In the genomic region with DNA sequence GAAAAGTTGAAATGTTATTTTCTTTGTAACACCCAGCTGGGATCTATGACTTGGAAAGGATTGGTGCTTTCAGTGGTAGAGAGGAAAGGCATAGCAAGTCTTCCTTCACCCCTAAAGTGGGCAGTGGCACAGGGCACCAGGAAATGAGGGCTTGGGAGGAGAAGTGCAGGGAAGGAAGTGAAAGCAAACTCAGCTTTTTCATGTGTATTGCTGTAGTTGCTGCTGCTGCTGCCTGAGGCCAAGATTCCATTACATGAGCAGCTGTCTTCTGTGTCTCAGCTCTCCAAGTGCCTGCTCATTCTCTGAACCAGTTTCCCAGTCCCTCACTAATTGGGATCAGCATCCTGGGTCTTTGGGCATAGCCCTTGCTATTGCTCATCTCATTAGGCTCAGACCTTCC, we compare ENCODE assay signal across 11 cellular contexts. TPM values are rescaled to one million over a fixed set of nuclear protein-coding genes. Genes with fewer than 3 reads are reported as not detected.
DNase-seq lines count a peak whose midpoint lies in the region; ATAC-seq, FAIRE-seq and TF ChIP-seq lines count a peak whose summit lies in the region.
"Had no signal": no experiment of that assay in that cellular context is flagged by ENCODE, and none has a peak within 500 bp of the region (broad histone marks: within the 10 kb centered on the region; RNA-seq: fewer than 3 reads in every experiment).

No MANE protein-coding gene starts in this region.

- no peak for TF ChIP-seq CTCF in endothelial cell of umbilical vein (IDR thresholded peaks at IDR 0.05; ENCODE audit: extremely low read depth in 1 of 2, insufficient read depth in 1 of 2, low read depth in 1 of 2, low read length in 2 of 2)

- no peaks in the 10 kb centered on the region for H3K9me1 ChIP-seq in endothelial cell of umbilical vein (replicated peaks; ENCODE audit: control insufficient read depth, extremely low read depth, insufficient read depth, low read length)

- no peak overlapping the region for H2AFZ ChIP-seq in endothelial cell of umbilical vein (ENCODE audit: low read depth, low read length)

- no peaks in the 10 kb centered on the region for H3K9me3 Mint-ChIP-seq in T-helper 1 cell treated with Interleukin-12 subunit alpha and Interleukin-12 subunit beta and Interleukin-4 antibody, amounts not matched to agents 30 μg/mL and 1 μg/mL, for 36 hours

- POLR2A ChIA-PET in endothelial cell of umbilical vein (lab: Charles Lee) = no interaction called here

- peaks cover 25% of the 10 kb centered on the region for H3K79me2 ChIP-seq in endothelial cell of umbilical vein (ENCODE audit: control insufficient read depth, insufficient read depth, low read length)

- CTCF ChIA-PET in endothelial cell of umbilical vein (lab: Charles Lee) = interaction anchor here (1.6 kb wide), 1 partner anchor 13 kb away, joined by 5 read pairs; no protein-coding TSS in a partner anchor

- peak overlapping the region; percentile 45 for H3K4me3 Mint-ChIP-seq in T-helper 1 cell treated with Interleukin-12 subunit alpha and Interleukin-12 subunit beta and Interleukin-4 antibody, amounts not matched to agents 30 μg/mL and 1 μg/mL, for 36 hours

- H3K9me3 ChIP-seq in endothelial cell of umbilical vein (replicated peaks; ENCODE audit: control insufficient read depth, insufficient read depth, low read length) = no peaks in the 10 kb centered on the region
- no peaks in the 10 kb centered on the region for H3K9me3 ChIP-seq in skeletal muscle satellite cell (replicated peaks; ENCODE audit: low read length)

- no TSS peak for BruUV-seq in endothelial cell of umbilical vein (replicated peaks; lab: Mats Ljungman, UMichigan)

- no peaks in the 10 kb centered on the region for H4K20me1 ChIP-seq in endothelial cell of umbilical vein (replicated peaks; ENCODE audit: control insufficient read depth, extremely low read depth, insufficient read depth, low read length)

- H3K27me3 ChIP-seq in endothelial cell of umbilical vein (ENCODE audit: control insufficient read depth in 2 of 2, insufficient read depth in 2 of 2, low read length in 2 of 2) (no peaks in the 10 kb centered on the region), skeletal muscle satellite cell (ENCODE audit: control insufficient read depth, insufficient read depth, low read length) (no peaks in the 10 kb centered on the region)

- no peak for TF ChIP-seq POLR2A in endothelial cell of umbilical vein (IDR thresholded peaks at IDR 0.05; ENCODE audit: low read depth, low read length)

- H3K36me3 Mint-ChIP-seq in T-helper 1 cell treated with Interleukin-12 subunit alpha and Interleukin-12 subunit beta and Interleukin-4 antibody, amounts not matched to agents 30 μg/mL and 1 μg/mL, for 36 hours (ENCODE audit: low read depth) = peaks cover 11% of the 10 kb centered on the region

- H3K4me1 Mint-ChIP-seq in T-helper 1 cell treated with Interleukin-12 subunit alpha and Interleukin-12 subunit beta and Interleukin-4 antibody, amounts not matched to agents 30 μg/mL and 1 μg/mL, for 36 hours (ENCODE audit: low read depth) = peaks cover 13% of the 10 kb centered on the region

- H3K4me1 ChIP-seq in endothelial cell of umbilical vein (ENCODE audit: control insufficient read depth, extremely low read depth, insufficient read depth, low read length) (peaks cover 27% of the 10 kb centered on the region), skeletal muscle satellite cell (ENCODE audit: control insufficient read depth, insufficient read depth, low read length) (peaks cover 21% of the 10 kb centered on the region)

- no peaks in the 10 kb centered on the region for H3K27me3 Mint-ChIP-seq in T-helper 1 cell treated with Interleukin-12 subunit alpha and Interleukin-12 subunit beta and Interleukin-4 antibody, amounts not matched to agents 30 μg/mL and 1 μg/mL, for 36 hours (ENCODE audit: low read depth)

- dilution Hi-C loops in endothelial cell of umbilical vein (cut with MboI; ENCODE audit: extremely low pct_ligation_motif_present, low sequenced_read_pairs) = no loop called here

- H3K9ac ChIP-seq in endothelial cell of umbilical vein (replicated peaks; ENCODE audit: extremely low read depth, insufficient read depth, low read length) (peak overlapping the region; percentile 44), skeletal muscle satellite cell (ENCODE audit: low read depth, low read length) (peak overlapping the region; percentile 3)

- no peak for ATAC-seq in GM18519 (IDR thresholded peaks at IDR 0.05; ENCODE audit: low FRiP score, unreplicated experiment)

- H3K27ac Mint-ChIP-seq in T-helper 1 cell treated with Interleukin-12 subunit alpha and Interleukin-12 subunit beta and Interleukin-4 antibody, amounts not matched to agents 30 μg/mL and 1 μg/mL, for 36 hours = peak overlapping the region; percentile 75

- peak overlapping the region in 1 of 3 experiments; percentile 27 for H3K4me3 ChIP-seq in endothelial cell of umbilical vein (replicated peaks in 1 of 3; ENCODE audit: insufficient read depth in 1 of 3, low read depth in 1 of 3, low read length in 3 of 3)
- no peak overlapping the region for H3K4me3 ChIP-seq in skeletal muscle satellite cell (ENCODE audit: low read length)

- peak; percentile 48 for FAIRE-seq in endothelial cell of umbilical vein (lab: Jason Lieb, UNC)
- FAIRE-seq: A204.1 had no signal

- peak overlapping the region; percentile 46 for H3K27ac ChIP-seq in endothelial cell of umbilical vein (ENCODE audit: insufficient read depth, low read depth, low read length)

- H3K4me2 ChIP-seq in endothelial cell of umbilical vein (ENCODE audit: insufficient read depth, low read length) = peak overlapping the region; percentile 56
- H3K4me2 ChIP-seq in skeletal muscle satellite cell (ENCODE audit: low read length) = peak overlapping the region; percentile 26

- intact Hi-C loops in endothelial cell of umbilical vein (cut with micrococcal nuclease) = loop anchor here (5.0 kb wide), 1 partner anchor 496 kb away; no protein-coding TSS in a partner anchor

- DNase-seq in T-helper 1 cell = no peak
- DNase-seq in NOMO-1 (lab: John Stamatoyannopoulos, UW; ENCODE audit: unreplicated experiment in 2 of 2) = peak; percentile 67 to 68
- DNase-seq in endothelial cell of umbilical vein (ENCODE audit: low read depth, low spot score) = peak; percentile 41
- no peak for DNase-seq in activated CD4-positive, CD25-positive, alpha-beta regulatory T cell (lab: John Stamatoyannopoulos, UW)
- no peak for DNase-seq in NCI-H1105 treated with DMSO at 0.1 percent for 48 hours (lab: John Stamatoyannopoulos, UW)
- DNase-seq: activated gamma-delta T cell treated with Interleukin-2 at 50 U/mL for 16 hours, erythroblast had no signal

- H3K36me3 ChIP-seq in endothelial cell of umbilical vein (ENCODE audit: control insufficient read depth in 2 of 2, extremely low read depth in 1 of 2, insufficient read depth in 2 of 2, low read length in 2 of 2) (peaks cover 7 to 13% of the 10 kb centered on the region in 2 experiments), skeletal muscle satellite cell (ENCODE audit: insufficient read depth, low read length) (peaks cover 32% of the 10 kb centered on the region)

TF ChIP-seq in endothelial cell of umbilical vein, 7 proteins besides CTCF, POLR2A, EP300 and RAD21:
- no peak for TF ChIP-seq EZH2 (IDR thresholded peaks at IDR 0.05; ENCODE audit: borderline replicate concordance, low read depth, low read length, severe bottlenecking)
- no peak for TF ChIP-seq GATA2 (IDR thresholded peaks at IDR 0.05; ENCODE audit: insufficient read depth, insufficient read length, low read depth, low read length)
- no peak for TF ChIP-seq POLR2AphosphoS5 (IDR thresholded peaks at IDR 0.05; ENCODE audit: insufficient read depth, low read depth, low read length)
- no peak for TF ChIP-seq FOS (IDR thresholded peaks at IDR 0.05; ENCODE audit: borderline replicate concordance, insufficient read depth, low read length)
- TF ChIP-seq JUN (IDR thresholded peaks at IDR 0.05; ENCODE audit: borderline replicate concordance, insufficient read depth, insufficient read length, low read depth) = no peak
- no peak for TF ChIP-seq MYC (IDR thresholded peaks at IDR 0.05; ENCODE audit: low read depth, low read length)
- TF ChIP-seq, protein P1, sequence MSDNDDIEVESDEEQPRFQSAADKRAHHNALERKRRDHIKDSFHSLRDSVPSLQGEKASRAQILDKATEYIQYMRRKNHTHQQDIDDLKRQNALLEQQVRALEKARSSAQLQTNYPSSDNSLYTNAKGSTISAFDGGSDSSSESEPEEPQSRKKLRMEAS (IDR thresholded peaks at IDR 0.05; ENCODE audit: insufficient read depth, insufficient read length) = no peak

RNA-seq across cellular contexts. Expression of a gene that starts 2.6 kb away (rescaled TPM):
- 35.2 and 39.3 TPM in 2 replicates for total RNA-seq in endothelial cell of umbilical vein
- polyA plus RNA-seq in endothelial cell of umbilical vein = 14.2 and 16.9 TPM in 2 replicates
- polyA plus RNA-seq in endothelial cell of umbilical vein (2011; cell fraction: cytosol; rRNA removed) = 24.8 and 25.8 TPM in 2 replicates
- 12.3 and 15.8 TPM in 2 replicates for polyA plus RNA-seq in endothelial cell of umbilical vein (2011; cell fraction: nucleus; rRNA removed)
- polyA plus RNA-seq in endothelial cell of umbilical vein (2012) = 40.4 and 55.9 TPM in 2 replicates
- polyA minus RNA-seq in endothelial cell of umbilical vein = 10.3 and 20.2 TPM in 2 replicates
- polyA minus RNA-seq in endothelial cell of umbilical vein (2011; cell fraction: cytosol; rRNA and poly(A)+ RNA removed) = 36.7 TPM
- polyA minus RNA-seq in endothelial cell of umbilical vein (2011; cell fraction: nucleus; rRNA and poly(A)+ RNA removed) = 3.7 and 4.4 TPM in 2 replicates
- 17.0 and 17.2 TPM in 2 replicates for total RNA-seq in skeletal muscle satellite cell (2012; rRNA removed)

Comparison
In these comparisons a context has a peak if more than half of its experiments do, and no peak if none do; other contexts are left out.
1. DNase-seq: peak in NOMO-1 (2 of 2) and endothelial cell of umbilical vein (single experiment); none in T-helper 1 cell (0 of 5), activated CD4-positive, CD25-positive, alpha-beta regulatory T cell (0 of 4) and NCI-H1105 treated with DMSO at 0.1 percent for 48 hours (single experiment).